23 cellular contexts compared by ENCODE assay signal in the genomic region with DNA sequence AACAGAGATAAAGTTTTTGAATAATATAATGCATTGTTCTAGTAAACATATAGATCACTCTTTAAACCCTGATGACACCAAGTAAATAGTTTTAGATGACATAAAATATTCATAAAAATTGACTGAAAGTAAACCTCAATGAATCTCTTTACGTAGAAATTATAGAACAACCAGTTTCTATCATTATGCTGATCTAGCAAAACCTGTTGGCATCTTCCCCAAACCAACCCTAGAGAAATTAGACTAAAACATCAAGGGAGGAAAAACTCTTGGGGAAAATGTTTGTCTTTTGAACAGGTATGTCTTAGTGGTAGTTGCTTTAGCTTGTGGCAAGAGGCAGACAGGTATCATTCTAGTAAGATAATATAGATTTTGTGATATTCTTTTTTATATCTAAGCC.
A peak's percentile ranks its signal among the peaks of the same experiment; 100 is the strongest.
DNase-seq lines count a peak whose midpoint lies in the region; ATAC-seq, FAIRE-seq and TF ChIP-seq lines count a peak whose summit lies in the region.
"Had no signal": no experiment of that assay in that cellular context is flagged by ENCODE, and none has a peak within 500 bp of the region (broad histone marks: within the 10 kb centered on the region; RNA-seq: fewer than 3 reads in every experiment).

No MANE protein-coding gene starts in this region.

- H3K4me3 Mint-ChIP-seq in T-helper 17 cell = no peak overlapping the region
- H3K4me3 Mint-ChIP-seq in activated T-helper 17 cell treated with anti-CD3 and anti-CD28 coated beads, Interleukin-2, amount 50 U/mL, for 72 hours = no peak overlapping the region
- H3K4me3 Mint-ChIP-seq: B cell; CD4-positive, alpha-beta T cell; CD8-positive, alpha-beta T cell had no signal

- no peak overlapping the region for H2AK9ac ChIP-seq in IMR-90 (replicated peaks; ENCODE audit: low read depth, low read length, poor library complexity)

- in situ Hi-C loops in IMR-90 (cut with MboI; ENCODE audit: low sequenced_read_pairs) = no loop called here
- in situ Hi-C loops in transverse colon (cut with MboI; ENCODE audit: low pct_ligation_motif_present in 1 of 4, low pct_unique_long_range_greater_than_20kb in 1 of 4, low sequenced_read_pairs in 3 of 4) = no loop called here

- H3K9me3 Mint-ChIP-seq in activated T-helper 17 cell treated with anti-CD3 and anti-CD28 coated beads, Interleukin-2, amount 50 U/mL, for 72 hours = peaks cover 17% of the 10 kb centered on the region

- H4K20me1 ChIP-seq in IMR-90 (ENCODE audit: insufficient read depth, low read length) (no peaks in the 10 kb centered on the region), H1 (replicated peaks in 1 of 2; ENCODE audit: control insufficient read depth in 1 of 2, insufficient read depth in 2 of 2, low read length in 2 of 2) (no peaks in the 10 kb centered on the region)
- H4K20me1 ChIP-seq: BLaER1 treated with 17β-estradiol and CSF1 and Interleukin-3, amounts not matched to agents 10 nM and 100 nM had no signal

- H3K79me2 ChIP-seq in H1 (ENCODE audit: control insufficient read depth in 1 of 2, insufficient read depth in 2 of 2, low read length in 2 of 2) = no peaks in the 10 kb centered on the region

- WGBS in A549 (ENCODE audit: missing lambda C conversion rate) = 31% methylated on average over 1 of the region's 1 CpG
- WGBS in IMR-90 (ENCODE audit: extremely low coverage in 2 of 2, insufficient read length in 1 of 2), 2 experiments = no CpG with 5 or more reads among the region's 1 CpG
- 88% methylated on average over 1 of the region's 1 CpG; no CpG with 5 or more reads in 1 of the 2 experiments for WGBS in H1 (ENCODE audit: extremely low coverage in 1 of 2, insufficient coverage in 1 of 2, insufficient read length in 1 of 2, insufficient replicate concordance in 2 of 2, low coverage in 1 of 2, low lambda C conversion rate in 2 of 2, missing lambda C conversion rate in 1 of 2), 2 experiments
- 60 to 72% methylated on average over 1 of the region's 1 CpG for WGBS in transverse colon (ENCODE audit: low coverage in 1 of 2), 2 donors

- H3K27ac ChIP-seq in A549 (no peak overlapping the region), IMR-90 (ENCODE audit: insufficient read depth, low read length) (no peak overlapping the region), H1 (ENCODE audit: low read depth, low read length) (no peak overlapping the region), transverse colon (no peak overlapping the region)
- H3K27ac ChIP-seq: BLaER1 treated with 17β-estradiol and CSF1 and Interleukin-3, amounts not matched to agents 10 nM and 100 nM; C4-2B had no signal

- no peak overlapping the region for H3K23ac ChIP-seq in IMR-90 (ENCODE audit: low read depth, low read length)
- no peak overlapping the region for H3K23ac ChIP-seq in H1 (ENCODE audit: insufficient read length)

- no peaks in the 10 kb centered on the region for H3K4me1 Mint-ChIP-seq in T-helper 17 cell
- H3K4me1 Mint-ChIP-seq in activated T-helper 17 cell treated with anti-CD3 and anti-CD28 coated beads, Interleukin-2, amount 50 U/mL, for 72 hours = no peaks in the 10 kb centered on the region
- H3K4me1 Mint-ChIP-seq: B cell had no signal

- ATAC-seq in A549 (no peak), IMR-90 (ENCODE audit: low read depth) (no peak), T-helper 17 cell (no peak)
- ATAC-seq in activated T-helper 17 cell treated with anti-CD3 and anti-CD28 coated beads, Interleukin-2, amount 50 U/mL, for 72 hours (replicated peaks) = no peak
- ATAC-seq: CD8-positive, alpha-beta T cell had no signal

- no peaks in the 10 kb centered on the region for H3K27me3 Mint-ChIP-seq in T-helper 17 cell
- no peaks in the 10 kb centered on the region for H3K27me3 Mint-ChIP-seq in activated T-helper 17 cell treated with anti-CD3 and anti-CD28 coated beads, Interleukin-2, amount 50 U/mL, for 72 hours
- H3K27me3 Mint-ChIP-seq: B cell; CD4-positive, alpha-beta T cell had no signal

- H3K23me2 ChIP-seq in H1 (ENCODE audit: low read depth, low read length) = no peaks in the 10 kb centered on the region

- H3K4me3 ChIP-seq in A549 (no peak overlapping the region), IMR-90 (ENCODE audit: insufficient read depth, low read depth, low read length) (no peak overlapping the region), H1 (ENCODE audit: extremely low read depth in 1 of 4, insufficient read depth in 2 of 4, low read depth in 3 of 4, low read length in 4 of 4) (no peak overlapping the region), transverse colon (no peak overlapping the region)
- H3K4me3 ChIP-seq: BLaER1 treated with 17β-estradiol and CSF1 and Interleukin-3, amounts not matched to agents 10 nM and 100 nM had no signal

- TF ChIP-seq EP300 in A549 (IDR thresholded peaks at IDR 0.05) (no peak), H1 (IDR thresholded peaks at IDR 0.05; ENCODE audit: borderline replicate concordance in 1 of 2, low read depth in 2 of 2, low read length in 2 of 2) (no peak), transverse colon (IDR thresholded peaks at IDR 0.05; ENCODE audit: low read depth) (no peak)

- BruUV-seq in IMR-90 (replicated peaks; lab: Mats Ljungman, UMichigan) = no TSS peak

- CTCF ChIA-PET in A549 (lab: Yijun Ruan, JAX) (no interaction called here), IMR-90 (lab: Yijun Ruan, JAX) (no interaction called here), H1 (lab: Charles Lee; ENCODE audit: partially characterized antibody) (no interaction called here)

- H3K4me2 ChIP-seq in A549 = no peak overlapping the region
- no peak overlapping the region for H3K4me2 ChIP-seq in IMR-90 (ENCODE audit: low read depth, low read length)
- no peak overlapping the region for H3K4me2 ChIP-seq in H1 (ENCODE audit: insufficient read depth in 1 of 2, low read depth in 2 of 2, low read length in 2 of 2)
- H3K4me2 ChIP-seq: BLaER1 treated with 17β-estradiol and CSF1 and Interleukin-3, amounts not matched to agents 10 nM and 100 nM had no signal

- H3K4me1 ChIP-seq in A549 (no peaks in the 10 kb centered on the region), IMR-90 (ENCODE audit: control insufficient read depth, insufficient read depth, low read length) (no peaks in the 10 kb centered on the region), H1 (replicated peaks in 1 of 4; ENCODE audit: control insufficient read depth in 3 of 4, insufficient read depth in 4 of 4, low read length in 3 of 4) (peaks cover 0 to 3% (median under 1%) of the 10 kb centered on the region in 4 experiments; a peak in 1 of 7 replicates), transverse colon (no peaks in the 10 kb centered on the region)
- H3K4me1 ChIP-seq: BLaER1 treated with 17β-estradiol and CSF1 and Interleukin-3, amounts not matched to agents 10 nM and 100 nM; Caco-2 had no signal

- H3K79me1 ChIP-seq in IMR-90 (ENCODE audit: low read depth in 1 of 2, low read length in 2 of 2) (no peaks in the 10 kb centered on the region), H1 (ENCODE audit: low read depth, low read length) (no peaks in the 10 kb centered on the region)

- no peaks in the 10 kb centered on the region for H3K9me1 ChIP-seq in IMR-90 (ENCODE audit: insufficient read depth, low read length)

- no peak overlapping the region for H2BK20ac ChIP-seq in IMR-90 (ENCODE audit: low read depth, low read length)
- no peak overlapping the region for H2BK20ac ChIP-seq in H1 (ENCODE audit: low read length)

- TF ChIP-seq POLR2A in A549 (IDR thresholded peaks at IDR 0.05; ENCODE audit: low read length) (no peak), IMR-90 (IDR thresholded peaks at IDR 0.05; ENCODE audit: low read depth, low read length) (no peak), H1 (IDR thresholded peaks at IDR 0.05; ENCODE audit: control extremely low read depth in 1 of 2, low read depth in 2 of 2, low read length in 2 of 2) (no peak), transverse colon (IDR thresholded peaks at IDR 0.05) (no peak)

- intact Hi-C loops in IMR-90 (cut with micrococcal nuclease) (no loop called here), transverse colon (cut with DNase I; ENCODE audit: low total_unique reads) (no loop called here)

- TF ChIP-seq RAD21 in A549 (conservative IDR thresholded peaks at IDR 0.05 in 1 of 2, IDR thresholded peaks at IDR 0.05 in 1 of 2) = no peak
- TF ChIP-seq RAD21 in IMR-90 (IDR thresholded peaks at IDR 0.05; ENCODE audit: low read length) = no peak
- TF ChIP-seq RAD21 in H1 (IDR thresholded peaks at IDR 0.05 in 1 of 2, conservative IDR thresholded peaks at IDR 0.05 in 1 of 2; ENCODE audit: low read depth in 2 of 2, low read length in 2 of 2) = no peak

- H2AFZ ChIP-seq in IMR-90 (replicated peaks; ENCODE audit: low read length, poor library complexity) = no peak overlapping the region
- H2AFZ ChIP-seq in H1 (ENCODE audit: low read length) = no peak overlapping the region

- no peak overlapping the region for H2BK15ac ChIP-seq in IMR-90 (ENCODE audit: low read depth, low read length)
- no peak overlapping the region for H2BK15ac ChIP-seq in H1 (ENCODE audit: low read length)

- H3K56ac ChIP-seq in IMR-90 (ENCODE audit: extremely low read depth, insufficient read depth, low read length) = no peak overlapping the region
- no peak overlapping the region for H3K56ac ChIP-seq in H1 (replicated peaks; ENCODE audit: insufficient read length, low read depth, low read length)

- H2BK5ac ChIP-seq in IMR-90 (ENCODE audit: low read depth, low read length, poor library complexity, severe bottlenecking) = no peak overlapping the region
- no peak overlapping the region for H2BK5ac ChIP-seq in H1 (ENCODE audit: low read depth, low read length)

- H3K27me3 ChIP-seq in IMR-90 (ENCODE audit: control insufficient read depth, insufficient read depth, low read length) (no peaks in the 10 kb centered on the region), H1 (replicated peaks in 1 of 4; ENCODE audit: control insufficient read depth in 3 of 4, extremely low read depth in 1 of 4, insufficient read depth in 3 of 4, low read length in 3 of 4) (no peaks in the 10 kb centered on the region), transverse colon (no peaks in the 10 kb centered on the region)
- H3K27me3 ChIP-seq: BLaER1 treated with 17β-estradiol and CSF1 and Interleukin-3, amounts not matched to agents 10 nM and 100 nM had no signal

- H3K27ac Mint-ChIP-seq in T-helper 17 cell = no peak overlapping the region
- no peak overlapping the region for H3K27ac Mint-ChIP-seq in activated T-helper 17 cell treated with anti-CD3 and anti-CD28 coated beads, Interleukin-2, amount 50 U/mL, for 72 hours
- H3K27ac Mint-ChIP-seq: B cell; CD4-positive, alpha-beta T cell; CD8-positive, alpha-beta T cell had no signal

- no peak overlapping the region for H4K8ac ChIP-seq in IMR-90 (ENCODE audit: low read depth in 2 of 2, low read length in 2 of 2)
- no peak overlapping the region for H4K8ac ChIP-seq in H1 (ENCODE audit: extremely low read depth, insufficient read depth, low read length)

- no peak overlapping the region for H2AK5ac ChIP-seq in IMR-90 (ENCODE audit: low read depth, low read length)
- no peak overlapping the region for H2AK5ac ChIP-seq in H1 (ENCODE audit: low read depth, low read length)

- no peak overlapping the region for H3K14ac ChIP-seq in IMR-90 (replicated peaks; ENCODE audit: low read depth, low read length)
- no peak overlapping the region for H3K14ac ChIP-seq in H1 (ENCODE audit: insufficient read length)

- no peak overlapping the region for H3K4ac ChIP-seq in IMR-90 (ENCODE audit: low read depth, low read length)
- H3K4ac ChIP-seq in H1 (replicated peaks; ENCODE audit: insufficient read length, low read depth, low read length) = no peak overlapping the region

- dilution Hi-C loops in IMR-90 (cut with HindIII; ENCODE audit: low sequenced_read_pairs, unreplicated experiment) = no loop called here

- POLR2A ChIA-PET in A549 (lab: Yijun Ruan, JAX) (no interaction called here), IMR-90 (lab: Charles Lee; ENCODE audit: unreplicated experiment) (no interaction called here), H1 (lab: Charles Lee; ENCODE audit: partially characterized antibody) (no interaction called here)

- no peaks in the 10 kb centered on the region for H3K36me3 Mint-ChIP-seq in T-helper 17 cell (ENCODE audit: low read depth)
- no peaks in the 10 kb centered on the region for H3K36me3 Mint-ChIP-seq in activated T-helper 17 cell treated with anti-CD3 and anti-CD28 coated beads, Interleukin-2, amount 50 U/mL, for 72 hours (ENCODE audit: low read depth)
- H3K36me3 Mint-ChIP-seq: CD8-positive, alpha-beta T cell had no signal

- H2BK12ac ChIP-seq in H1 (ENCODE audit: low read depth, low read length) = no peak overlapping the region

- H3K9ac ChIP-seq in IMR-90 (ENCODE audit: low read depth, low read length) (no peak overlapping the region), H1 (replicated peaks in 1 of 4; ENCODE audit: extremely low read depth in 1 of 4, low read depth in 3 of 4, low read length in 3 of 4) (no peak overlapping the region)
- H3K9ac ChIP-seq: BLaER1 treated with 17β-estradiol and CSF1 and Interleukin-3, amounts not matched to agents 10 nM and 100 nM had no signal

- no peak for TF ChIP-seq CTCF in A549 (IDR thresholded peaks at IDR 0.05)
- TF ChIP-seq CTCF in IMR-90 (conservative IDR thresholded peaks at IDR 0.05; ENCODE audit: low read depth, low read length) = no peak
- no peak for TF ChIP-seq CTCF in H1 (IDR thresholded peaks at IDR 0.05; ENCODE audit: control extremely low read depth in 1 of 3, insufficient read depth in 1 of 3, low read depth in 1 of 3, low read length in 3 of 3)
- no peak for TF ChIP-seq CTCF in transverse colon (IDR thresholded peaks at IDR 0.05)

- no peak overlapping the region for H4K91ac ChIP-seq in IMR-90 (ENCODE audit: insufficient read depth, low read depth, low read length)
- H4K91ac ChIP-seq in H1 (replicated peaks; ENCODE audit: insufficient read length, low read length) = no peak overlapping the region

- H3K36me3 ChIP-seq in IMR-90 (ENCODE audit: control insufficient read depth, insufficient read depth, low read length) (no peaks in the 10 kb centered on the region), H1 (ENCODE audit: control insufficient read depth in 2 of 4, insufficient read depth in 4 of 4, low read length in 3 of 4) (no peaks in the 10 kb centered on the region), transverse colon (no peaks in the 10 kb centered on the region)
- H3K36me3 ChIP-seq: BLaER1 treated with 17β-estradiol and CSF1 and Interleukin-3, amounts not matched to agents 10 nM and 100 nM had no signal

- DNase-seq in A549 (ENCODE audit: low read depth in 1 of 2, low spot score in 1 of 2) (no peak), IMR-90 (no peak), RPMI8226 (peak; percentile 12), H1 (ENCODE audit: low read depth in 1 of 2, low spot score in 2 of 2) (no peak), retina (no peak), transverse colon (no peak), T-helper 17 cell (no peak)
- DNase-seq: 8988T; AML-193; Caco-2; Calu3; CD4-positive, alpha-beta T cell; CD8-positive, alpha-beta T cell; DMS79 treated with DMSO at 0.1 percent for 48 hours; GF-D8 had no signal

- no peaks in the 10 kb centered on the region for H3K9me3 ChIP-seq in A549
- no peaks in the 10 kb centered on the region for H3K9me3 ChIP-seq in IMR-90 (ENCODE audit: control insufficient read depth, insufficient read depth, low read length)
- H3K9me3 ChIP-seq in H1 (ENCODE audit: insufficient read depth in 2 of 2, low read depth in 1 of 2, low read length in 1 of 2) = no peaks in the 10 kb centered on the region
- H3K9me3 ChIP-seq in transverse colon = no peaks in the 10 kb centered on the region
- no peaks in the 10 kb centered on the region for H3K9me3 ChIP-seq in T-helper 17 cell (ENCODE audit: control insufficient read depth, low read length, poor library complexity, severe bottlenecking)
- H3K9me3 ChIP-seq: Caco-2 had no signal

- no peak for FAIRE-seq in A549 (lab: Jason Lieb, UNC)
- no peak for FAIRE-seq in H1 (lab: Jason Lieb, UNC)
- FAIRE-seq: D721Med, G401.6, GM12891, GM19239 had no signal

- H3K18ac ChIP-seq in IMR-90 (ENCODE audit: low read depth, low read length) = no peak overlapping the region
- H3K18ac ChIP-seq in H1 (ENCODE audit: extremely low read depth, low read length) = no peak overlapping the region

- H2BK120ac ChIP-seq in IMR-90 (ENCODE audit: low read depth, low read length) = no peak overlapping the region
- no peak overlapping the region for H2BK120ac ChIP-seq in H1 (replicated peaks; ENCODE audit: low read depth, low read length)

- H4K5ac ChIP-seq in IMR-90 (ENCODE audit: low read depth, low read length) = no peak overlapping the region
- H4K5ac ChIP-seq in H1 (ENCODE audit: insufficient read length, low read depth, low read length) = no peak overlapping the region

Comparison
In these comparisons a context has a peak if more than half of its experiments do, and no peak if none do; other contexts are left out.
1. Of the 18 proteins assayed by ChIP-seq in both H1 and A549: peak only in H1: none; only in A549: none; in both: MAFK; in neither: 17.